In genomic region chr11:67397986-67398660, GRCh38 we compare ENCODE assay signal across 19 cellular contexts. TPM values are rescaled to one million over a fixed set of nuclear protein-coding genes. Genes with fewer than 3 reads are reported as not detected.
DNase-seq lines count a peak whose midpoint lies in the region; ATAC-seq and TF ChIP-seq lines count a peak whose summit lies in the region.
"Had no signal": no experiment of that assay in that cellular context is flagged by ENCODE, and none has a peak within 500 bp of the region (broad histone marks: within the 10 kb centered on the region; RNA-seq: fewer than 3 reads in every experiment).

No MANE protein-coding gene starts in this region.

- H3K27ac ChIP-seq in GM23338 (ENCODE audit: low read depth), result no peak overlapping the region
- H3K27ac ChIP-seq: epithelial cell of prostate had no signal

- no peak overlapping the region for H2AFZ ChIP-seq in GM23338

- peak overlapping the region; percentile 72 for H3K27ac Mint-ChIP-seq in T-helper 1 cell treated with Interleukin-12 subunit alpha and Interleukin-12 subunit beta and Interleukin-4 antibody, amounts not matched to agents 30 μg/mL and 1 μg/mL, for 36 hours
- H3K27ac Mint-ChIP-seq in GM23338, result peak overlapping the region; percentile 56; the same call in 1 of the 2 replicates
- H3K27ac Mint-ChIP-seq in activated naive CD4-positive, alpha-beta T cell treated with anti-CD3 and anti-CD28 coated beads, Interleukin-2, amount 50 U/mL, for 72 hours, result peak overlapping the region; percentile 38 to 81
- peak overlapping the region; percentile 55 to 75 for H3K27ac Mint-ChIP-seq in natural killer cell treated with Interleukin-12 subunit alpha and Interleukin-12 subunit beta and Interleukin-15 and Interleukin-18, amount 100 ng/mL, for 72 hours

- 0 out of 2 replicates have a peak, but pooled peaks cover 4% of the 10 kb centered on the region for H3F3A ChIP-seq in GM23338 (replicated peaks; ENCODE audit: low read depth)

- no peak for TF ChIP-seq CTCF in GM23338 (conservative IDR thresholded peaks at IDR 0.05; ENCODE audit: low read depth in 2 of 2)

- H3K36me3 ChIP-seq in GM23338 (ENCODE audit: insufficient read depth), result no peaks in the 10 kb centered on the region

- no peak overlapping the region for H3K4me3 ChIP-seq in GM23338

- peak overlapping the region; percentile 37 for H3K4me3 Mint-ChIP-seq in T-helper 1 cell treated with Interleukin-12 subunit alpha and Interleukin-12 subunit beta and Interleukin-4 antibody, amounts not matched to agents 30 μg/mL and 1 μg/mL, for 36 hours
- H3K4me3 Mint-ChIP-seq in GM23338, result peak overlapping the region; percentile 9; the same call in 1 of the 3 replicates
- peak overlapping the region; percentile 41 for H3K4me3 Mint-ChIP-seq in natural killer cell treated with Interleukin-12 subunit alpha and Interleukin-12 subunit beta and Interleukin-15 and Interleukin-18, amount 100 ng/mL, for 72 hours

- no peaks in the 10 kb centered on the region for H3K27me3 ChIP-seq in GM23338 (ENCODE audit: insufficient read depth)

- H3K36me3 Mint-ChIP-seq in T-helper 1 cell treated with Interleukin-12 subunit alpha and Interleukin-12 subunit beta and Interleukin-4 antibody, amounts not matched to agents 30 μg/mL and 1 μg/mL, for 36 hours (ENCODE audit: low read depth), result peaks cover 36% of the 10 kb centered on the region
- peaks cover 44% of the 10 kb centered on the region for H3K36me3 Mint-ChIP-seq in GM23338 (ENCODE audit: low read depth)
- H3K36me3 Mint-ChIP-seq in activated naive CD4-positive, alpha-beta T cell treated with anti-CD3 and anti-CD28 coated beads, Interleukin-2, amount 50 U/mL, for 72 hours, result peaks cover 19 to 22% of the 10 kb centered on the region in 2 donors
- H3K36me3 Mint-ChIP-seq in natural killer cell treated with Interleukin-12 subunit alpha and Interleukin-12 subunit beta and Interleukin-15 and Interleukin-18, amount 100 ng/mL, for 72 hours, result peaks cover 4% of the 10 kb centered on the region

- no peak overlapping the region for H3K4me2 ChIP-seq in GM23338

- ATAC-seq in GM23338 (no peak), GM18519 (IDR thresholded peaks at IDR 0.05; ENCODE audit: low FRiP score, unreplicated experiment) (no peak)
- no peak for ATAC-seq in activated naive CD4-positive, alpha-beta T cell treated with anti-CD3 and anti-CD28 coated beads, Interleukin-2, amount 50 U/mL, for 72 hours
- ATAC-seq in natural killer cell treated with Interleukin-12 subunit alpha and Interleukin-12 subunit beta and Interleukin-15 and Interleukin-18, amount 100 ng/mL, for 72 hours, result no peak

- no peaks in the 10 kb centered on the region for H3K9me3 Mint-ChIP-seq in T-helper 1 cell treated with Interleukin-12 subunit alpha and Interleukin-12 subunit beta and Interleukin-4 antibody, amounts not matched to agents 30 μg/mL and 1 μg/mL, for 36 hours
- no peaks in the 10 kb centered on the region for H3K9me3 Mint-ChIP-seq in GM23338
- no peaks in the 10 kb centered on the region for H3K9me3 Mint-ChIP-seq in activated naive CD4-positive, alpha-beta T cell treated with anti-CD3 and anti-CD28 coated beads, Interleukin-2, amount 50 U/mL, for 72 hours
- no peaks in the 10 kb centered on the region for H3K9me3 Mint-ChIP-seq in natural killer cell treated with Interleukin-12 subunit alpha and Interleukin-12 subunit beta and Interleukin-15 and Interleukin-18, amount 100 ng/mL, for 72 hours

- no peaks in the 10 kb centered on the region for H3K9me2 ChIP-seq in GM23338 (ENCODE audit: insufficient read depth)

- H3K4me1 Mint-ChIP-seq in T-helper 1 cell treated with Interleukin-12 subunit alpha and Interleukin-12 subunit beta and Interleukin-4 antibody, amounts not matched to agents 30 μg/mL and 1 μg/mL, for 36 hours (ENCODE audit: low read depth), result peaks cover 28% of the 10 kb centered on the region
- peaks cover 30% of the 10 kb centered on the region for H3K4me1 Mint-ChIP-seq in GM23338
- peaks cover 24 to 28% of the 10 kb centered on the region in 2 donors for H3K4me1 Mint-ChIP-seq in natural killer cell treated with Interleukin-12 subunit alpha and Interleukin-12 subunit beta and Interleukin-15 and Interleukin-18, amount 100 ng/mL, for 72 hours (ENCODE audit: low read depth in 2 of 2)

- peaks cover 8% of the 10 kb centered on the region; the same call in 1 of the 2 replicates for H4K20me1 ChIP-seq in GM23338 (replicated peaks; ENCODE audit: insufficient read depth)

- H3K4me1 ChIP-seq in GM23338 (ENCODE audit: insufficient read depth), result peaks cover 24% of the 10 kb centered on the region

- peaks cover 16% of the 10 kb centered on the region for H3K79me2 ChIP-seq in GM23338 (replicated peaks; ENCODE audit: insufficient read depth)

- no peak for DNase-seq in T-helper 1 cell
- no peak for DNase-seq in GM23338 (ENCODE audit: low spot score)
- peak in 1 of 2 donors; percentile 53 for DNase-seq in activated naive CD4-positive, alpha-beta T cell treated with anti-CD3 and anti-CD28 coated beads, Interleukin-2, amount 50 U/mL, for 72 hours (ENCODE audit: low spot score in 2 of 2)
- DNase-seq in natural killer cell treated with Interleukin-12 subunit alpha and Interleukin-12 subunit beta and Interleukin-15 and Interleukin-18, amount 100 ng/mL, for 72 hours (ENCODE audit: low spot score), result no peak
- no peak for DNase-seq in EL
- no peak for DNase-seq in NCI-H446 (lab: John Stamatoyannopoulos, UW)
- DNase-seq: 8988T, amniotic stem cell, Calu3, glutamatergic neuron, NCI-H187, NCI-H510A, posterior cingulate gyrus had no signal

- no peaks in the 10 kb centered on the region for H3K27me3 Mint-ChIP-seq in T-helper 1 cell treated with Interleukin-12 subunit alpha and Interleukin-12 subunit beta and Interleukin-4 antibody, amounts not matched to agents 30 μg/mL and 1 μg/mL, for 36 hours (ENCODE audit: low read depth)
- H3K27me3 Mint-ChIP-seq in GM23338 (ENCODE audit: insufficient read depth, low read depth, poor library complexity), result peaks cover 14% of the 10 kb centered on the region
- H3K27me3 Mint-ChIP-seq in natural killer cell treated with Interleukin-12 subunit alpha and Interleukin-12 subunit beta and Interleukin-15 and Interleukin-18, amount 100 ng/mL, for 72 hours, result no peaks in the 10 kb centered on the region

TF ChIP-seq in GM23338, 12 proteins besides CTCF, POLR2A, EP300 and RAD21 (continues in another document):
- TF ChIP-seq EZH2phosphoT487 (IDR thresholded peaks at IDR 0.05; ENCODE audit: unreplicated experiment) (no peak), CREB1 (CRISPR knock-in tag; IDR thresholded peaks at IDR 0.05; ENCODE audit: low read depth) (no peak), JUNB (IDR thresholded peaks at IDR 0.05; ENCODE audit: unreplicated experiment) (no peak), ZNF331 (CRISPR knock-in tag; IDR thresholded peaks at IDR 0.05; ENCODE audit: low read depth) (no peak), NANOG (IDR thresholded peaks at IDR 0.05; ENCODE audit: borderline replicate concordance) (no peak), EZH2 (IDR thresholded peaks at IDR 0.05; ENCODE audit: low read depth, unreplicated experiment) (no peak)

RNA-seq across cellular contexts. Expression of gene PPP1CA, which starts 3.5 kb away (rescaled TPM):
- 227 and 237 TPM in 2 replicates for total RNA-seq in GM23338 (2014; rRNA removed; shearing (Covaris generic))
- 217 TPM in 2 replicates for polyA plus RNA-seq in GM23338 (2016; fragmentation: Nextera tagmentation; extraction: Ambion mirVana)
- total RNA-seq in activated naive CD4-positive, alpha-beta T cell treated with anti-CD3 and anti-CD28 coated beads, Interleukin-2, amount 50 U/mL, for 72 hours, result 100 to 1,000 TPM; 238 to 253 TPM
- 100 to 1,000 TPM; 317 to 378 TPM for total RNA-seq in natural killer cell treated with Interleukin-12 subunit alpha and Interleukin-12 subunit beta and Interleukin-15 and Interleukin-18, amount 100 ng/mL, for 72 hours

RNA-seq across cellular contexts. Expression of gene TBC1D10C, which starts 5.8 kb away (rescaled TPM):
- 0.31 and 0.35 TPM in 2 replicates for total RNA-seq in GM23338 (2014; rRNA removed; shearing (Covaris generic))
- 0.17 and 0.31 TPM in 2 replicates for polyA plus RNA-seq in GM23338 (2016; fragmentation: Nextera tagmentation; extraction: Ambion mirVana)
- total RNA-seq in activated naive CD4-positive, alpha-beta T cell treated with anti-CD3 and anti-CD28 coated beads, Interleukin-2, amount 50 U/mL, for 72 hours, result 100 to 1,000 TPM; 135 to 155 TPM
- 10 to 100 TPM; 79.5 to 88.8 TPM for total RNA-seq in natural killer cell treated with Interleukin-12 subunit alpha and Interleukin-12 subunit beta and Interleukin-15 and Interleukin-18, amount 100 ng/mL, for 72 hours
- total RNA-seq: Calu3, chondrocyte, SK-MEL-5 had no signal
- polyA plus RNA-seq: keratinocyte had no signal

RNA-seq across cellular contexts. Expression of gene RAD9A, which starts 6.3 kb away (rescaled TPM):
- 13.9 and 16.5 TPM in 2 replicates for total RNA-seq in GM23338 (2014; rRNA removed; shearing (Covaris generic))
- 17.0 and 18.9 TPM in 2 replicates for polyA plus RNA-seq in GM23338 (2016; fragmentation: Nextera tagmentation; extraction: Ambion mirVana)
- 10 to 100 TPM; 35.6 to 53.7 TPM for total RNA-seq in activated naive CD4-positive, alpha-beta T cell treated with anti-CD3 and anti-CD28 coated beads, Interleukin-2, amount 50 U/mL, for 72 hours
- total RNA-seq in natural killer cell treated with Interleukin-12 subunit alpha and Interleukin-12 subunit beta and Interleukin-15 and Interleukin-18, amount 100 ng/mL, for 72 hours, result 10 to 100 TPM; 25.9 to 47.8 TPM

RNA-seq across cellular contexts. Expression of gene CARNS1, which starts 17.4 kb away (rescaled TPM):
- total RNA-seq in GM23338 (2014; rRNA removed; shearing (Covaris generic)), result 0.27 and 0.76 TPM in 2 replicates
- polyA plus RNA-seq in GM23338 (2016; fragmentation: Nextera tagmentation; extraction: Ambion mirVana), result 0.52 and 0.63 TPM in 2 replicates
- 1 to 10 TPM; 1.4 to 4.5 TPM for total RNA-seq in activated naive CD4-positive, alpha-beta T cell treated with anti-CD3 and anti-CD28 coated beads, Interleukin-2, amount 50 U/mL, for 72 hours
- total RNA-seq in natural killer cell treated with Interleukin-12 subunit alpha and Interleukin-12 subunit beta and Interleukin-15 and Interleukin-18, amount 100 ng/mL, for 72 hours, result 1 to 10 TPM; 2.3 to 4.9 TPM
- total RNA-seq: Calu3, SK-MEL-5 had no signal
- polyA plus RNA-seq: keratinocyte had no signal

RNA-seq across cellular contexts. Expression of gene CLCF1, which starts 24.7 kb away (rescaled TPM):
- total RNA-seq in GM23338 (2014; rRNA removed; shearing (Covaris generic)), result 0.19 TPM in 1 of 2 replicates, not detected in the other
- polyA plus RNA-seq in GM23338 (2016; fragmentation: Nextera tagmentation; extraction: Ambion mirVana), result 0.17 and 0.32 TPM in 2 replicates
- total RNA-seq in activated naive CD4-positive, alpha-beta T cell treated with anti-CD3 and anti-CD28 coated beads, Interleukin-2, amount 50 U/mL, for 72 hours, result under 1 TPM in 1 of 2 donors, not detected in 1; 0.89 TPM
- total RNA-seq in natural killer cell treated with Interleukin-12 subunit alpha and Interleukin-12 subunit beta and Interleukin-15 and Interleukin-18, amount 100 ng/mL, for 72 hours, result 1 to 10 TPM; 1.4 to 3.3 TPM
- total RNA-seq: SK-MEL-5 had no signal

Comparison
In these comparisons a context has a peak if more than half of its experiments do, and no peak if none do; other contexts are left out.
1. RNA of gene TBC1D10C, which starts 5.8 kb away (total RNA-seq): 135 to 155 TPM in activated naive CD4-positive, alpha-beta T cell treated with anti-CD3 and anti-CD28 coated beads, Interleukin-2, amount 50 U/mL, for 72 hours and 79.5 to 88.8 TPM in natural killer cell treated with Interleukin-12 subunit alpha and Interleukin-12 subunit beta and Interleukin-15 and Interleukin-18, amount 100 ng/mL, for 72 hours; 0.31 to 0.35 TPM in GM23338; every median in the first group is over 10 times any median in the second.
2. Peak in every context shown above with its lines, with median percentiles within 50 percentile points of each other: H3K27ac Mint-ChIP-seq and H3K4me3 Mint-ChIP-seq.